Comparison of ENCODE assay signal across 1 cellular context in genomic region chr3:197380786-197381185, GRCh38.
TF ChIP-seq lines count a peak whose summit lies in the region.

No MANE protein-coding gene starts in this region.

TF ChIP-seq in GM23338, 12 proteins besides CTCF, POLR2A, EP300 and RAD21 (continued from another document):
- TF ChIP-seq, protein P1, sequence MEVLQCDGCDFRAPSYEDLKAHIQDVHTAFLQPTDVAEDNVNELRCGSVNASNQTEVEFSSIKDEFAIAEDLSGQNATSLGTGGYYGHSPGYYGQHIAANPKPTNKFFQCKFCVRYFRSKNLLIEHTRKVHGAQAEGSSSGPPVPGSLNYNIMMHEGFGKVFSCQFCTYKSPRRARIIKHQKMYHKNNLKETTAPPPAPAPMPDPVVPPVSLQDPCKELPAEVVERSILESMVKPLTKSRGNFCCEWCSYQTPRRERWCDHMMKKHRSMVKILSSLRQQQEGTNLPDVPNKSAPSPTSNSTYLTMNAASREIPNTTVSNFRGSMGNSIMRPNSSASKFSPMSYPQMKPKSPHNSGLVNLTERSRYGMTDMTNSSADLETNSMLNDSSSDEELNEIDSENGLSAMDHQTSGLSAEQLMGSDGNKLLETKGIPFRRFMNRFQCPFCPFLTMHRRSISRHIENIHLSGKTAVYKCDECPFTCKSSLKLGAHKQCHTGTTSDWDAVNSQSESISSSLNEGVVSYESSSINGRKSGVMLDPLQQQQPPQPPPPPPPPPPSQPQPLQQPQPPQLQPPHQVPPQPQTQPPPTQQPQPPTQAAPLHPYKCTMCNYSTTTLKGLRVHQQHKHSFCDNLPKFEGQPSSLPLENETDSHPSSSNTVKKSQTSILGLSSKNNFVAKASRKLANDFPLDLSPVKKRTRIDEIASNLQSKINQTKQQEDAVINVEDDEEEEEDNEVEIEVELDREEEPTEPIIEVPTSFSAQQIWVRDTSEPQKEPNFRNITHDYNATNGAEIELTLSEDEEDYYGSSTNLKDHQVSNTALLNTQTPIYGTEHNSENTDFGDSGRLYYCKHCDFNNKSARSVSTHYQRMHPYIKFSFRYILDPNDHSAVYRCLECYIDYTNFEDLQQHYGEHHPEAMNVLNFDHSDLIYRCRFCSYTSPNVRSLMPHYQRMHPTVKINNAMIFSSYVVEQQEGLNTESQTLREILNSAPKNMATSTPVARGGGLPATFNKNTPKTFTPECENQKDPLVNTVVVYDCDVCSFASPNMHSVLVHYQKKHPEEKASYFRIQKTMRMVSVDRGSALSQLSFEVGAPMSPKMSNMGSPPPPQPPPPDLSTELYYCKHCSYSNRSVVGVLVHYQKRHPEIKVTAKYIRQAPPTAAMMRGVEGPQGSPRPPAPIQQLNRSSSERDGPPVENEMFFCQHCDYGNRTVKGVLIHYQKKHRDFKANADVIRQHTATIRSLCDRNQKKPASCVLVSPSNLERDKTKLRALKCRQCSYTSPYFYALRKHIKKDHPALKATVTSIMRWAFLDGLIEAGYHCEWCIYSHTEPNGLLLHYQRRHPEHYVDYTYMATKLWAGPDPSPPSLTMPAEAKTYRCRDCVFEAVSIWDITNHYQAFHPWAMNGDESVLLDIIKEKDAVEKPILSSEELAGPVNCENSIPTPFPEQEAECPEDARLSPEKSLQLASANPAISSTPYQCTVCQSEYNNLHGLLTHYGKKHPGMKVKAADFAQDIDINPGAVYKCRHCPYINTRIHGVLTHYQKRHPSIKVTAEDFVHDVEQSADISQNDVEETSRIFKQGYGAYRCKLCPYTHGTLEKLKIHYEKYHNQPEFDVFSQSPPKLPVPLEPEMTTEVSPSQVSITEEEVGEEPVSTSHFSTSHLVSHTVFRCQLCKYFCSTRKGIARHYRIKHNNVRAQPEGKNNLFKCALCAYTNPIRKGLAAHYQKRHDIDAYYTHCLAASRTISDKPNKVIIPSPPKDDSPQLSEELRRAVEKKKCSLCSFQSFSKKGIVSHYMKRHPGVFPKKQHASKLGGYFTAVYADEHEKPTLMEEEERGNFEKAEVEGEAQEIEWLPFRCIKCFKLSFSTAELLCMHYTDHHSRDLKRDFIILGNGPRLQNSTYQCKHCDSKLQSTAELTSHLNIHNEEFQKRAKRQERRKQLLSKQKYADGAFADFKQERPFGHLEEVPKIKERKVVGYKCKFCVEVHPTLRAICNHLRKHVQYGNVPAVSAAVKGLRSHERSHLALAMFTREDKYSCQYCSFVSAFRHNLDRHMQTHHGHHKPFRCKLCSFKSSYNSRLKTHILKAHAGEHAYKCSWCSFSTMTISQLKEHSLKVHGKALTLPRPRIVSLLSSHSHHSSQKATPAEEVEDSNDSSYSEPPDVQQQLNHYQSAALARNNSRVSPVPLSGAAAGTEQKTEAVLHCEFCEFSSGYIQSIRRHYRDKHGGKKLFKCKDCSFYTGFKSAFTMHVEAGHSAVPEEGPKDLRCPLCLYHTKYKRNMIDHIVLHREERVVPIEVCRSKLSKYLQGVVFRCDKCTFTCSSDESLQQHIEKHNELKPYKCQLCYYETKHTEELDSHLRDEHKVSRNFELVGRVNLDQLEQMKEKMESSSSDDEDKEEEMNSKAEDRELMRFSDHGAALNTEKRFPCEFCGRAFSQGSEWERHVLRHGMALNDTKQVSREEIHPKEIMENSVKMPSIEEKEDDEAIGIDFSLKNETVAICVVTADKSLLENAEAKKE (CRISPR knock-in tag; IDR thresholded peaks at IDR 0.05), result no peak
